1 cellular context compared by ENCODE assay signal in genomic region chr5:68529581-68529980, GRCh38.
TF ChIP-seq lines count a peak whose summit lies in the region.

No MANE protein-coding gene starts in this region.

TF ChIP-seq in IMR-90, 13 proteins besides CTCF, POLR2A, EP300 and RAD21:
- TF ChIP-seq MXI1 (IDR thresholded peaks at IDR 0.05; ENCODE audit: borderline replicate concordance, low read depth, low read length) (no peak), ELK1 (IDR thresholded peaks at IDR 0.05; ENCODE audit: borderline replicate concordance, low read depth, low read length) (no peak), USF2 (IDR thresholded peaks at IDR 0.05; ENCODE audit: low read depth, low read length) (no peak)
